Comparison of ENCODE assay signal across 19 cellular contexts in the genomic region with DNA sequence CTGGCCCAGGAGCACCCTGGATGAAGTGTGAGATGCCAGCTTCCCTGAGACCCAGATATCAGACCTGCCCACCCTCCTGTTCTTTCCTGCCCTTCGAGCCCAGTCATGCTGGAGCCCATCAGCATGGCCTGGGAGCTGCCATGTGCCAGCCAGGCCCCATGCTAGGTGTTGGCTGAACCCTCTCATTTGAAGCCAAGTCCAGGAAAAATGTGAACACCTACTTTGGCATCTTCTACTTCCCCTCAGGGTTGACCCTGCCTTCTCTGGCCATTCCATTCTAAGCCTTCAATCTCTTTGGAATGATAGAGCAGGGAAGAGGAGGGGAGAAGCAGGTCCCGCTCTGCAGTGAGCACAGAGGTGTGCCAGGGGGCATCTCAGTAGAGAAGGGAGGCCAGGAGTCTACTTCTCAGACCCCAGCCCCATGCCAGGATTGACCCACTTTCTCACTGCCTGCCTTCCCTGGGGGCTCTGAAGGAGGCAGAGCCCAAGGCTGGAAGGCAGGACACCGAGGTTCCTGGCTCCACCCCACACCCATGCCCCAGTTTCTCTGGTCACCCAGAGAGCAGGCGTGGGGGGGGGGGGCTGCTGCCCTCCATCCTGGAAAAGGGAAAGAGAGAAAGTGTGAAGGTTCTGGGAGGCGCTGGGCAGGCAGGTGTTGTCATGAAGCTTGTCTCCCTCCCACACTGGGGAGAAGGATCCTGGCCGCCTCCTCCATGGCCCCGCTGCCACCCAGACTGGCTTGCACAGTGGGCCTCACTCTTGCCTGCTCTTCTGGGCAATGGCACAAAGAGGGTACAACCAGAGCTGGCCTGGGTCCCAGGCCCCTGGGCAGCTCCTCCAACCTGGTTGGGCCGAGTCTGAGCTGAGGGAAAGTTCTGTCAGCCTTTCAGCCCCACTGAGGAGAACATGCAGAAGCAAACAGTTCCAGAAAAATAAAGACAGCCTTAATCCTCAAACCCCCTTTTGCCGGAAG. TPM values are rescaled to one million over a fixed set of nuclear protein-coding genes. Genes with fewer than 3 reads are reported as not detected.
DNase-seq lines count a peak whose midpoint lies in the region; ATAC-seq and TF ChIP-seq lines count a peak whose summit lies in the region.
"Had no signal": no experiment of that assay in that cellular context is flagged by ENCODE, and none has a peak within 500 bp of the region (broad histone marks: within the 10 kb centered on the region; RNA-seq: fewer than 3 reads in every experiment).

No MANE protein-coding gene starts in this region.

- H3K4me1 Mint-ChIP-seq in activated T-helper 17 cell treated with anti-CD3 and anti-CD28 coated beads, Interleukin-2, amount 50 U/mL, for 72 hours: peaks cover 18% of the 10 kb centered on the region

- peak overlapping the region in 6 of 11 experiments; percentile 17 to 79 (median 53); a peak in 7 of 22 replicates for H3K27ac ChIP-seq in BLaER1 treated with 17β-estradiol and CSF1 and Interleukin-3, amounts not matched to agents 10 nM and 100 nM
- H3K27ac ChIP-seq in gastroesophageal sphincter: peak overlapping the region in 3 of 4 donors; percentile 92 to 98 (median 98)
- H3K27ac ChIP-seq in skin epidermis: peak overlapping the region in 11 of 21 experiments; percentile 0 to 86 (median 42)

- H3K36me3 ChIP-seq in BLaER1 treated with 17β-estradiol and CSF1 and Interleukin-3, amounts not matched to agents 10 nM and 100 nM: peaks cover 0 to 38% (median 16%) of the 10 kb centered on the region in 11 experiments; a peak in 12 of 22 replicates
- peaks cover 0 to 53% of the 10 kb centered on the region in 2 donors for H3K36me3 ChIP-seq in gastroesophageal sphincter

- H3K9ac ChIP-seq in BLaER1 treated with 17β-estradiol and CSF1 and Interleukin-3, amounts not matched to agents 10 nM and 100 nM: peak overlapping the region in 4 of 11 experiments; percentile 7 to 75 (median 44); a peak in 6 of 22 replicates

- TF ChIP-seq POLR2A in gastroesophageal sphincter (IDR thresholded peaks at IDR 0.05): no peak

- H3K27me3 ChIP-seq in BLaER1 treated with 17β-estradiol and CSF1 and Interleukin-3, amounts not matched to agents 10 nM and 100 nM: no peaks in the 10 kb centered on the region
- H3K27me3 ChIP-seq in gastroesophageal sphincter: no peaks in the 10 kb centered on the region

- peak overlapping the region; percentile 96 to 100 (median 99) for H3K4me2 ChIP-seq in BLaER1 treated with 17β-estradiol and CSF1 and Interleukin-3, amounts not matched to agents 10 nM and 100 nM

- H3K27ac Mint-ChIP-seq in activated T-helper 17 cell treated with anti-CD3 and anti-CD28 coated beads, Interleukin-2, amount 50 U/mL, for 72 hours: peak overlapping the region; percentile 80
- H3K27ac Mint-ChIP-seq: activated naive CD8-positive, alpha-beta T cell treated with anti-CD3 and anti-CD28 coated beads, Interleukin-2, amount 50 U/mL, for 24 hours; CD8-positive, alpha-beta T cell had no signal

- no peak for TF ChIP-seq CTCF in gastroesophageal sphincter (IDR thresholded peaks at IDR 0.05)

- peaks cover 72 to 100% (median 98%) of the 10 kb centered on the region in 10 experiments for H3K4me1 ChIP-seq in BLaER1 treated with 17β-estradiol and CSF1 and Interleukin-3, amounts not matched to agents 10 nM and 100 nM
- H3K4me1 ChIP-seq in gastroesophageal sphincter: peaks cover 22 to 100% (median 67%) of the 10 kb centered on the region in 3 donors

- H3K27me3 Mint-ChIP-seq in activated T-helper 17 cell treated with anti-CD3 and anti-CD28 coated beads, Interleukin-2, amount 50 U/mL, for 72 hours: no peaks in the 10 kb centered on the region
- H3K27me3 Mint-ChIP-seq: activated naive CD8-positive, alpha-beta T cell treated with anti-CD3 and anti-CD28 coated beads, Interleukin-2, amount 50 U/mL, for 24 hours; IgD-negative memory B cell; stimulated activated naive CD8-positive, alpha-beta T cell treated with anti-CD3 and anti-CD28 coated beads, Interleukin-15, Interleukin-2, amounts not matched to agents 100 ng/mL and 50 ng/mL, for 24 hours had no signal

- ATAC-seq in activated T-helper 17 cell treated with anti-CD3 and anti-CD28 coated beads, Interleukin-2, amount 50 U/mL, for 72 hours (replicated peaks): no peak
- no peak for ATAC-seq in gastroesophageal sphincter
- ATAC-seq in HG03139 (IDR thresholded peaks at IDR 0.05; ENCODE audit: unreplicated experiment): no peak
- no peak for ATAC-seq in GM21737 (IDR thresholded peaks at IDR 0.05; ENCODE audit: unreplicated experiment)
- ATAC-seq: activated naive CD8-positive, alpha-beta T cell treated with anti-CD3 and anti-CD28 coated beads, Interleukin-2, amount 50 U/mL, for 24 hours; CD8-positive, alpha-beta T cell; sciatic nerve had no signal

- 100% methylated on average over 2 of the region's 9 CpGs; no CpG with 5 or more reads in 1 of the 2 donors for WGBS in gastroesophageal sphincter (ENCODE audit: low coverage in 1 of 2), 2 donors

- H3K9me3 ChIP-seq in BLaER1 treated with 17β-estradiol and CSF1 and Interleukin-3, amounts not matched to agents 10 nM and 100 nM (replicated peaks in 1 of 11): no peaks in the 10 kb centered on the region
- no peaks in the 10 kb centered on the region for H3K9me3 ChIP-seq in gastroesophageal sphincter

- H3K4me3 ChIP-seq in BLaER1 treated with 17β-estradiol and CSF1 and Interleukin-3, amounts not matched to agents 10 nM and 100 nM: no peak overlapping the region; a peak in 1 of 20 replicates
- no peak overlapping the region for H3K4me3 ChIP-seq in gastroesophageal sphincter
- no peak overlapping the region for H3K4me3 ChIP-seq in skin epidermis

- H3K4me3 Mint-ChIP-seq in activated T-helper 17 cell treated with anti-CD3 and anti-CD28 coated beads, Interleukin-2, amount 50 U/mL, for 72 hours: no peak overlapping the region
- H3K4me3 Mint-ChIP-seq: activated naive CD8-positive, alpha-beta T cell treated with anti-CD3 and anti-CD28 coated beads, Interleukin-2, amount 50 U/mL, for 24 hours; CD8-positive, alpha-beta T cell; stimulated activated naive CD8-positive, alpha-beta T cell treated with anti-CD3 and anti-CD28 coated beads, Interleukin-15, Interleukin-2, amounts not matched to agents 100 ng/mL and 50 ng/mL, for 24 hours had no signal

- H3K9me3 Mint-ChIP-seq in activated T-helper 17 cell treated with anti-CD3 and anti-CD28 coated beads, Interleukin-2, amount 50 U/mL, for 72 hours: no peaks in the 10 kb centered on the region
- H3K9me3 Mint-ChIP-seq: activated naive CD8-positive, alpha-beta T cell treated with anti-CD3 and anti-CD28 coated beads, Interleukin-2, amount 50 U/mL, for 24 hours; CD8-positive, alpha-beta T cell; IgD-negative memory B cell; stimulated activated naive CD8-positive, alpha-beta T cell treated with anti-CD3 and anti-CD28 coated beads, Interleukin-15, Interleukin-2, amounts not matched to agents 100 ng/mL and 50 ng/mL, for 24 hours had no signal

- no peak for TF ChIP-seq EP300 in gastroesophageal sphincter (IDR thresholded peaks at IDR 0.05)

- H4K20me1 ChIP-seq in BLaER1 treated with 17β-estradiol and CSF1 and Interleukin-3, amounts not matched to agents 10 nM and 100 nM: peaks cover 45 to 100% (median 86%) of the 10 kb centered on the region in 11 experiments; a peak in 20 of 22 replicates

- DNase-seq in NCI-H2107 (lab: John Stamatoyannopoulos, UW): no peak
- DNase-seq in NCI-H82 treated with DMSO at 0.1 percent for 48 hours (lab: John Stamatoyannopoulos, UW; ENCODE audit: unreplicated experiment): no peak
- DNase-seq: activated CD4-positive, alpha-beta T cell treated with anti-CD3 and anti-CD28 coated beads for 1 hour; activated naive CD8-positive, alpha-beta T cell treated with anti-CD3 and anti-CD28 coated beads, Interleukin-2, amount 50 U/mL, for 24 hours; CD8-positive, alpha-beta T cell; DMS53; NCI-H1694 treated with DMSO at 0.1 percent for 48 hours; NCI-H446; stimulated activated CD4-positive, alpha-beta T cell treated with anti-CD3 and anti-CD28 coated beads, Interleukin-1b, Interleukin-23, amount 100 ng/mL, for 48 hours had no signal

- H3K36me3 Mint-ChIP-seq in activated T-helper 17 cell treated with anti-CD3 and anti-CD28 coated beads, Interleukin-2, amount 50 U/mL, for 72 hours (ENCODE audit: low read depth): peaks cover 11% of the 10 kb centered on the region
- H3K36me3 Mint-ChIP-seq: IgD-negative memory B cell had no signal

RNA-seq across cellular contexts. Expression of gene HDAC5, which starts 9.3 kb away (rescaled TPM):
- total RNA-seq in activated T-helper 17 cell treated with anti-CD3 and anti-CD28 coated beads, Interleukin-2, amount 50 U/mL, for 72 hours: 10 to 100 TPM; 11.0 to 45.4 TPM
- total RNA-seq in gastroesophageal sphincter: 100 to 1,000 TPM in 2 of 4 donors, 10 to 100 TPM in 2; 78.1 to 152 (median 112) TPM

RNA-seq across cellular contexts. Expression of gene HROB, which starts 27.6 kb away (rescaled TPM):
- 10 to 100 TPM; 17.9 to 23.2 TPM for total RNA-seq in activated T-helper 17 cell treated with anti-CD3 and anti-CD28 coated beads, Interleukin-2, amount 50 U/mL, for 72 hours
- 1 to 10 TPM in 2 of 4 donors, under 1 TPM in 1, not detected in 1; 0.81 to 1.5 (median 1.3) TPM for total RNA-seq in gastroesophageal sphincter

RNA-seq across cellular contexts. Expression of gene G6PC3, which starts 43.6 kb away (rescaled TPM):
- total RNA-seq in activated T-helper 17 cell treated with anti-CD3 and anti-CD28 coated beads, Interleukin-2, amount 50 U/mL, for 72 hours: 10 to 100 TPM; 14.9 to 22.8 TPM
- 10 to 100 TPM; 22.1 to 27.5 (median 26.2) TPM for total RNA-seq in gastroesophageal sphincter

RNA-seq across cellular contexts. Expression of gene LSM12, which starts 47.7 kb away (rescaled TPM):
- total RNA-seq in activated T-helper 17 cell treated with anti-CD3 and anti-CD28 coated beads, Interleukin-2, amount 50 U/mL, for 72 hours: 10 to 100 TPM; 78.6 to 87.6 TPM
- 10 to 100 TPM; 33.3 to 53.0 (median 41.1) TPM for total RNA-seq in gastroesophageal sphincter

RNA-seq across cellular contexts. Expression of gene ASB16, which starts 56.4 kb away (rescaled TPM):
- total RNA-seq in activated T-helper 17 cell treated with anti-CD3 and anti-CD28 coated beads, Interleukin-2, amount 50 U/mL, for 72 hours: under 1 TPM; 0.22 to 0.58 TPM
- total RNA-seq in gastroesophageal sphincter: 1 to 10 TPM; 1.8 to 6.9 (median 3.9) TPM
- total RNA-seq: CD8-positive, alpha-beta T cell; RPMI7951 had no signal

Comparison
In these comparisons a context has a peak if more than half of its experiments do, and no peak if none do; other contexts are left out.
1. H3K27ac ChIP-seq: peak in every context shown above with its lines; median percentile 98 in gastroesophageal sphincter; 53 in BLaER1 treated with 17β-estradiol and CSF1 and Interleukin-3, amounts not matched to agents 10 nM and 100 nM; 42 in skin epidermis.
2. RNA of gene HROB, which starts 27.6 kb away (total RNA-seq): 17.9 to 23.2 TPM in activated T-helper 17 cell treated with anti-CD3 and anti-CD28 coated beads, Interleukin-2, amount 50 U/mL, for 72 hours; 0.81 to 1.5 TPM in gastroesophageal sphincter; every median in the first group is over 4 times any median in the second.